ENCODE assay signal across 8 cellular contexts in genomic region chr18:26215247-26215970, GRCh38. TPM values are rescaled to one million over a fixed set of nuclear protein-coding genes. Genes with fewer than 3 reads are reported as not detected.
A peak's percentile ranks its signal among the peaks of the same experiment; 100 is the strongest.
DNase-seq lines count a peak whose midpoint lies in the region; ATAC-seq and TF ChIP-seq lines count a peak whose summit lies in the region.

No MANE protein-coding gene starts in this region.

- DNase-seq in SKM-1 treated with dmso at 0.1 percent for 144 hours (lab: John Stamatoyannopoulos, UW; ENCODE audit: unreplicated experiment) (peak; percentile 17), hippocampal formation (lab: John Stamatoyannopoulos, UW) (no peak), adrenal gland (no peak), NCI-H2081 (lab: John Stamatoyannopoulos, UW) (no peak), NCI-H69 (lab: John Stamatoyannopoulos, UW) (no peak)
- DNase-seq in effector memory CD4-positive, alpha-beta T cell, result peak in 2 of 3 donors; percentile 5 to 8

- no peaks in the 10 kb centered on the region for H3K9me3 ChIP-seq in effector memory CD4-positive, alpha-beta T cell (ENCODE audit: control insufficient read depth, low read length)
- H3K9me3 ChIP-seq in adrenal gland (replicated peaks in 1 of 3), result no peaks in the 10 kb centered on the region

- ATAC-seq in GM18867 (IDR thresholded peaks at IDR 0.05; ENCODE audit: unreplicated experiment), result peak; percentile 97
- peak; percentile 95 for ATAC-seq in HG02852 (IDR thresholded peaks at IDR 0.05; ENCODE audit: unreplicated experiment)

- no peaks in the 10 kb centered on the region for H3K4me1 ChIP-seq in effector memory CD4-positive, alpha-beta T cell (ENCODE audit: control insufficient read depth, insufficient read depth, low read length, poor library complexity, severe bottlenecking)
- no peaks in the 10 kb centered on the region for H3K4me1 ChIP-seq in adrenal gland (replicated peaks in 1 of 2)

- TF ChIP-seq CTCF in adrenal gland (IDR thresholded peaks at IDR 0.05), result no peak

- intact Hi-C loops in adrenal gland (cut with DNase I), result no loop called here

- H3K36me3 ChIP-seq in effector memory CD4-positive, alpha-beta T cell (ENCODE audit: control insufficient read depth, insufficient read depth, low read length), result no peaks in the 10 kb centered on the region
- no peaks in the 10 kb centered on the region for H3K36me3 ChIP-seq in adrenal gland (replicated peaks in 1 of 2)

- H3K27ac ChIP-seq in effector memory CD4-positive, alpha-beta T cell (ENCODE audit: insufficient read depth, low read length, poor library complexity, severe bottlenecking), result peak overlapping the region; percentile 44
- no peak overlapping the region for H3K27ac ChIP-seq in adrenal gland

- no peaks in the 10 kb centered on the region for H3K27me3 ChIP-seq in effector memory CD4-positive, alpha-beta T cell (replicated peaks; ENCODE audit: control insufficient read depth, insufficient read depth, low read length, poor library complexity, severe bottlenecking)
- H3K27me3 ChIP-seq in adrenal gland, result peaks cover 3% of the 10 kb centered on the region

- H3K4me3 ChIP-seq in effector memory CD4-positive, alpha-beta T cell (ENCODE audit: insufficient read depth, low read depth, low read length, poor library complexity, severe bottlenecking), result peak overlapping the region; percentile 0
- H3K4me3 ChIP-seq in adrenal gland, result no peak overlapping the region

- WGBS in adrenal gland, 4 donors, result 65 to 72% (median 70%) methylated on average over 7 of the region's 7 CpGs

- TF ChIP-seq POLR2A in adrenal gland (IDR thresholded peaks at IDR 0.05), result no peak

RNA-seq across cellular contexts. Expression of gene TAF4B, which starts 10.8 kb away (rescaled TPM):
- total RNA-seq in adrenal gland, result 10 to 100 TPM in 2 of 8 donors, 1 to 10 TPM in 6; 3.4 to 15.7 (median 7.3) TPM
- polyA plus RNA-seq in adrenal gland, result 1 to 10 TPM; 2.2 to 5.7 (median 2.7) TPM

Comparison
In these comparisons a context has a peak if more than half of its experiments do, and no peak if none do; other contexts are left out.
1. DNase-seq: peak in SKM-1 treated with dmso at 0.1 percent for 144 hours (single experiment) and effector memory CD4-positive, alpha-beta T cell (2 of 3); none in hippocampal formation (0 of 2), adrenal gland (0 of 7), NCI-H2081 (0 of 2) and NCI-H69 (single experiment).